17 cellular contexts compared by ENCODE assay signal in genomic region chr1:15923241-15923640, GRCh38. TPM values are rescaled to one million over a fixed set of nuclear protein-coding genes. Genes with fewer than 3 reads are reported as not detected.
DNase-seq lines count a peak whose midpoint lies in the region; FAIRE-seq and TF ChIP-seq lines count a peak whose summit lies in the region.
"Had no signal": no experiment of that assay in that cellular context is flagged by ENCODE, and none has a peak within 500 bp of the region (broad histone marks: within the 10 kb centered on the region; RNA-seq: fewer than 3 reads in every experiment).

No MANE protein-coding gene starts in this region.

- CTCF ChIA-PET in activated naive CD4-positive, alpha-beta T cell treated with anti-CD3 and anti-CD28 coated beads for 36 hours (lab: Charles Lee) = interaction anchor here (0.6 to 1.5 kb wide), 3 partner anchors 85 to 108 kb away, joined by 3 to 5 read pairs (median 4); no protein-coding TSS in a partner anchor

- no peak for TF ChIP-seq CTCF in bronchial epithelial cell (IDR thresholded peaks at IDR 0.05; ENCODE audit: insufficient read depth, low read length, severe bottlenecking)
- TF ChIP-seq CTCF in kidney epithelial cell (IDR thresholded peaks at IDR 0.05; ENCODE audit: insufficient read depth, low read length, poor library complexity, severe bottlenecking) = no peak
- TF ChIP-seq CTCF in right atrium auricular region (IDR thresholded peaks at IDR 0.05) = no peak

- H3K27me3 ChIP-seq in ACC112 (ENCODE audit: insufficient read depth, low read length) (no peaks in the 10 kb centered on the region), bronchial epithelial cell (ENCODE audit: control insufficient read depth, insufficient read depth, low read length) (no peaks in the 10 kb centered on the region), kidney epithelial cell (ENCODE audit: control insufficient read depth, insufficient read depth, low read length) (no peaks in the 10 kb centered on the region), right atrium auricular region (no peaks in the 10 kb centered on the region)

- DNase-seq in bronchial epithelial cell (ENCODE audit: low read depth) = peak; percentile 96
- DNase-seq in kidney epithelial cell (ENCODE audit: low read depth) = peak; percentile 42
- no peak for DNase-seq in NCI-H446 treated with DMSO at 0.1 percent for 48 hours (lab: John Stamatoyannopoulos, UW)
- no peak for DNase-seq in activated naive CD4-positive, alpha-beta T cell treated with anti-CD3 and anti-CD28 coated beads for 36 hours
- no peak for DNase-seq in right atrium auricular region (ENCODE audit: low spot score)
- no peak for DNase-seq in cerebellum (ENCODE audit: low spot score)
- DNase-seq: activated CD4-positive, CD25-positive, alpha-beta regulatory T cell; activated naive CD4-positive, alpha-beta T cell treated with Interleukin-2 at 50 U/mL for 16 hours; caudate nucleus; GDM1; lower lobe of right lung; NCI-H2029 treated with DMSO at 0.1 percent for 48 hours; nephron progenitor cell; stimulated activated CD4-positive, alpha-beta T cell treated with anti-CD3 and anti-CD28 coated beads, Interleukin-4, amount 100 ng/mL, for 1 hour had no signal

- H3K27me3 Mint-ChIP-seq in activated naive CD4-positive, alpha-beta T cell treated with anti-CD3 and anti-CD28 coated beads for 36 hours (ENCODE audit: low read depth) = no peaks in the 10 kb centered on the region

- no peak overlapping the region for H3K27ac Mint-ChIP-seq in activated naive CD4-positive, alpha-beta T cell treated with anti-CD3 and anti-CD28 coated beads for 36 hours
- H3K27ac Mint-ChIP-seq: T-helper 1 cell treated with Interleukin-12 subunit alpha and Interleukin-12 subunit beta and Interleukin-4 antibody, amounts not matched to agents 30 μg/mL and 1 μg/mL, for 36 hours had no signal

- H3K4me3 ChIP-seq in ACC112 (ENCODE audit: low read depth, low read length) (no peak overlapping the region), bronchial epithelial cell (ENCODE audit: low read depth, low read length) (no peak overlapping the region), kidney epithelial cell (ENCODE audit: low read depth, low read length) (no peak overlapping the region), right atrium auricular region (no peak overlapping the region)
- H3K4me3 ChIP-seq: lower lobe of right lung had no signal

- peaks cover 11% of the 10 kb centered on the region for H3K79me2 ChIP-seq in ACC112 (ENCODE audit: control insufficient read depth, insufficient read depth, low read length, unreplicated experiment)

- H3K4me3 Mint-ChIP-seq in activated naive CD4-positive, alpha-beta T cell treated with anti-CD3 and anti-CD28 coated beads for 36 hours = no peak overlapping the region
- H3K4me3 Mint-ChIP-seq: nephron progenitor cell; T-helper 1 cell treated with Interleukin-12 subunit alpha and Interleukin-12 subunit beta and Interleukin-4 antibody, amounts not matched to agents 30 μg/mL and 1 μg/mL, for 36 hours had no signal

- no peaks in the 10 kb centered on the region for H3K9me3 ChIP-seq in right atrium auricular region
- H3K9me3 ChIP-seq: lower lobe of right lung had no signal

- no peaks in the 10 kb centered on the region for H3K9me3 Mint-ChIP-seq in activated naive CD4-positive, alpha-beta T cell treated with anti-CD3 and anti-CD28 coated beads for 36 hours
- H3K9me3 Mint-ChIP-seq: nephron progenitor cell; T-helper 1 cell treated with Interleukin-12 subunit alpha and Interleukin-12 subunit beta and Interleukin-4 antibody, amounts not matched to agents 30 μg/mL and 1 μg/mL, for 36 hours had no signal

- H3K36me3 Mint-ChIP-seq in activated naive CD4-positive, alpha-beta T cell treated with anti-CD3 and anti-CD28 coated beads for 36 hours (ENCODE audit: low read depth) = peaks cover 37% of the 10 kb centered on the region

- TF ChIP-seq EP300 in Ishikawa (IDR thresholded peaks at IDR 0.05; ENCODE audit: borderline replicate concordance) = no peak

- intact Hi-C loops in activated naive CD4-positive, alpha-beta T cell treated with anti-CD3 and anti-CD28 coated beads for 36 hours (cut with micrococcal nuclease) = no loop called here

- peaks cover 21% of the 10 kb centered on the region for H3K36me3 ChIP-seq in ACC112 (ENCODE audit: insufficient read depth, low read length)
- peaks cover 17% of the 10 kb centered on the region for H3K36me3 ChIP-seq in bronchial epithelial cell (ENCODE audit: control insufficient read depth, insufficient read depth, low read length)
- H3K36me3 ChIP-seq in kidney epithelial cell (ENCODE audit: control insufficient read depth, insufficient read depth, low read length) = peaks cover under 1% of the 10 kb centered on the region
- peaks cover 69% of the 10 kb centered on the region for H3K36me3 ChIP-seq in right atrium auricular region

- no peak for TF ChIP-seq RAD21 in Ishikawa (IDR thresholded peaks at IDR 0.05; ENCODE audit: low read depth)

- no peak overlapping the region for H2AFZ ChIP-seq in ACC112 (ENCODE audit: low read length, unreplicated experiment)

- H3K27ac ChIP-seq in ACC112 (ENCODE audit: low read depth, low read length) = peak overlapping the region; percentile 54
- no peak overlapping the region for H3K27ac ChIP-seq in right atrium auricular region
- H3K27ac ChIP-seq: lower lobe of right lung had no signal

- H3K4me1 ChIP-seq in ACC112 (ENCODE audit: control insufficient read depth, insufficient read depth, low read length, unreplicated experiment) = peaks cover 42% of the 10 kb centered on the region
- no peaks in the 10 kb centered on the region for H3K4me1 ChIP-seq in right atrium auricular region
- H3K4me1 ChIP-seq: lower lobe of right lung had no signal

- peak; percentile 7 for FAIRE-seq in bronchial epithelial cell (lab: Jason Lieb, UNC)

- peaks cover 14% of the 10 kb centered on the region for H3K4me1 Mint-ChIP-seq in activated naive CD4-positive, alpha-beta T cell treated with anti-CD3 and anti-CD28 coated beads for 36 hours (ENCODE audit: low read depth)
- H3K4me1 Mint-ChIP-seq: nephron progenitor cell had no signal

TF ChIP-seq in Ishikawa, 13 proteins besides CTCF, POLR2A, EP300 and RAD21:
- TF ChIP-seq TEAD4 (IDR thresholded peaks at IDR 0.05) (peak; percentile 37; the same call in 1 of the 2 replicates), CREB1 (IDR thresholded peaks at IDR 0.05; ENCODE audit: low read depth) (no peak)

RNA-seq across cellular contexts. Expression of gene ZBTB17, which starts 52.7 kb away (rescaled TPM):
- total RNA-seq in bronchial epithelial cell (33.7 and 34.3 TPM in 2 replicates), kidney epithelial cell (24.1 and 33.8 TPM in 2 replicates), right atrium auricular region (10 to 100 TPM; 14.8 to 27.5 TPM), cerebellum (30.9 TPM)
- 10 to 100 TPM; 34.8 to 37.5 TPM for total RNA-seq in activated naive CD4-positive, alpha-beta T cell treated with anti-CD3 and anti-CD28 coated beads for 36 hours

Comparison
In these comparisons a context has a peak if more than half of its experiments do, and no peak if none do; other contexts are left out.
1. DNase-seq: peak in bronchial epithelial cell (single experiment) and kidney epithelial cell (single experiment); none in NCI-H446 treated with DMSO at 0.1 percent for 48 hours (single experiment), activated naive CD4-positive, alpha-beta T cell treated with anti-CD3 and anti-CD28 coated beads for 36 hours (single experiment), right atrium auricular region (single experiment) and cerebellum (single experiment).